ENCODE assay signal across 8 cellular contexts in the genomic region with DNA sequence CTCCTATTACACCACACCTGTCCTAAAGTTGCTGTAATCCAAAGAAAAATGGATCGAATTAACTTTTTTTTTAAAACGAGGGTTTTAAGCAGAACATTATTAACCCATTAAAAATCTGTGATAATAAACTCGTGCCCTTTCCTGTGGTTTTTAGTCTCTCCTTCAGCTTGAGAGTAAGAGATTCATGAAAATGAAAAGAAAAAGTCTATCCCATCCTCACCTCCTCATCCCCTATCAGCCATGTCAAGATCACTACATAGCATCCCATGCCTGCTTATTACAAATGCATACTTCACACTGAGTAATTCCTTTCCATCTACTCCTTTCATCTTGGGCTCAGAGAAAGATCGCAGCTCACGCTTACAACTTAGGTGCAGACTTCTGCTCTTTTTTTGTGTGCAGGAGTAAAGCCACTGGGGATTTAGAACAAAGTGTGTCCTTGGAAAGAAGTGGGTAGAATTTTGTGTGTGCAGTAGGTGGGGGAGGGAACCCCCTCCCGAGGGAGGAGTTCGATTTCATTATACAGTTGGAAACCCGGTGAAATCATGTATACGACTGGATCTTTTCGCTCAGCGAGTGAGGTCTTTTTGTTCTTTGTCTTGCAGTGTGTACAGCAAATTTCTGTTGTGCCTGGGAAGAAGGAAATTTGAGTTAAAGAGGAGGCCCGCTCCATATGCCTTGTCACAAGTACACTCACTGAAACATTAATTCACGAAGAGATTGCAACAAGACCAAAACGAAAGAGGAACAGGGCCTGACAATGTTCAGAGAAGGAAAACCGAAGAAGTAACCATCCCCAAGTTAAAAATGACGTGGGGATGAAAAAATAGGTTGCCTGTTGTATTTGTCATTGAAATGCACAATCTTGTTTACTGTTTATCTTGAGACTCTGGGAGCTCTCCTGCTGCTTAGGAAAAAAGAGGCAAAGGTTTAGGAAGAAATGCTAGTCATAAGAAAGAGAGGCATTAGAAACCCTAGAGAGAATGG.
DNase-seq lines count a peak whose midpoint lies in the region; ATAC-seq and TF ChIP-seq lines count a peak whose summit lies in the region.

No MANE protein-coding gene starts in this region.

- DNase-seq in ELR (ENCODE audit: low read depth) (peak; percentile 36), NCI-H2171 (lab: John Stamatoyannopoulos, UW) (peak; percentile 93), brain microvascular endothelial cell (no peak), G401 (ENCODE audit: low spot score) (no peak), adrenal gland (no peak), H4 (ENCODE audit: low spot score) (no peak)

- 65 to 73% (median 66%) methylated on average over 16 of the region's 16 CpGs for WGBS in adrenal gland, 4 donors

- H3K79me2 ChIP-seq in neural cell (replicated peaks; ENCODE audit: insufficient read depth, low read length): no peaks in the 10 kb centered on the region

- in situ Hi-C loops in brain microvascular endothelial cell (cut with HindIII; ENCODE audit: low pct_ligation_motif_present, low sequenced_read_pairs): no loop called here
- in situ Hi-C loops in G401 (cut with HindIII; ENCODE audit: low sequenced_read_pairs): no loop called here

- H3K9me3 ChIP-seq in neural cell (ENCODE audit: low read length) (no peaks in the 10 kb centered on the region), adrenal gland (replicated peaks in 1 of 3) (no peaks in the 10 kb centered on the region)

- peak overlapping the region; percentile 67 for H3K9ac ChIP-seq in neural cell (ENCODE audit: low read length)

- TF ChIP-seq CTCF in brain microvascular endothelial cell (IDR thresholded peaks at IDR 0.05; ENCODE audit: low read depth, low read length, missing control alignments) (no peak), neural cell (IDR thresholded peaks at IDR 0.05; ENCODE audit: poor library complexity, severe bottlenecking) (no peak), adrenal gland (IDR thresholded peaks at IDR 0.05) (no peak)

- H3K27ac ChIP-seq in brain microvascular endothelial cell (no peak overlapping the region), neural cell (ENCODE audit: low read length) (peak overlapping the region; percentile 84), adrenal gland (peak overlapping the region in 1 of 5 donors; percentile 41)

- peak; percentile 28 for TF ChIP-seq EP300 in neural cell (conservative IDR thresholded peaks at IDR 0.05; ENCODE audit: poor library complexity, severe bottlenecking)

- H3K9me2 ChIP-seq in neural cell (ENCODE audit: insufficient read depth, low read length): no peaks in the 10 kb centered on the region

- peak; percentile 42 for ATAC-seq in GM21825 (IDR thresholded peaks at IDR 0.05; ENCODE audit: unreplicated experiment)

- peaks cover 17% of the 10 kb centered on the region for H3F3A ChIP-seq in neural cell (ENCODE audit: insufficient read depth, low read length, poor library complexity, severe bottlenecking)

- no peak for TF ChIP-seq POLR2A in adrenal gland (IDR thresholded peaks at IDR 0.05)

- H3K36me3 ChIP-seq in brain microvascular endothelial cell (replicated peaks) (no peaks in the 10 kb centered on the region), neural cell (ENCODE audit: insufficient read depth, low read length) (no peaks in the 10 kb centered on the region), adrenal gland (replicated peaks in 1 of 2) (no peaks in the 10 kb centered on the region)

- intact Hi-C loops in adrenal gland (cut with DNase I): no loop called here

- peak overlapping the region; percentile 10 for H3K4me3 ChIP-seq in brain microvascular endothelial cell (ENCODE audit: low read depth, low read length)
- H3K4me3 ChIP-seq in neural cell (ENCODE audit: low read length): peak overlapping the region; percentile 57
- no peak overlapping the region for H3K4me3 ChIP-seq in adrenal gland

- peaks cover 0 to 16% of the 10 kb centered on the region in 2 donors for H3K4me1 ChIP-seq in adrenal gland (replicated peaks in 1 of 2)

- TF ChIP-seq RAD21 in neural cell (conservative IDR thresholded peaks at IDR 0.05): peak; percentile 17

- H3K4me2 ChIP-seq in neural cell (ENCODE audit: low read length): peak overlapping the region; percentile 67

- H3K27me3 ChIP-seq in brain microvascular endothelial cell (replicated peaks) (no peaks in the 10 kb centered on the region), neural cell (ENCODE audit: insufficient read depth, low read depth, low read length) (no peaks in the 10 kb centered on the region), adrenal gland (no peaks in the 10 kb centered on the region)

- no peaks in the 10 kb centered on the region for H4K20me1 ChIP-seq in neural cell (ENCODE audit: insufficient read depth)

- peak overlapping the region; percentile 31 for H2AFZ ChIP-seq in neural cell (ENCODE audit: low read depth, low read length)

TF ChIP-seq in neural cell, 6 proteins besides CTCF, POLR2A, EP300 and RAD21:
- TF ChIP-seq POLR2AphosphoS5 (IDR thresholded peaks at IDR 0.05) (peak; percentile 49), EZH2 (IDR thresholded peaks at IDR 0.05; ENCODE audit: borderline replicate concordance, insufficient read depth, low read length, poor library complexity, severe bottlenecking) (no peak), SMC3 (conservative IDR thresholded peaks at IDR 0.05; ENCODE audit: poor library complexity) (no peak), TAF1 (IDR thresholded peaks at IDR 0.05; ENCODE audit: low read depth) (peak; percentile 15), MXI1 (conservative IDR thresholded peaks at IDR 0.05; ENCODE audit: poor library complexity, severe bottlenecking) (no peak)
- TF ChIP-seq, protein P1, sequence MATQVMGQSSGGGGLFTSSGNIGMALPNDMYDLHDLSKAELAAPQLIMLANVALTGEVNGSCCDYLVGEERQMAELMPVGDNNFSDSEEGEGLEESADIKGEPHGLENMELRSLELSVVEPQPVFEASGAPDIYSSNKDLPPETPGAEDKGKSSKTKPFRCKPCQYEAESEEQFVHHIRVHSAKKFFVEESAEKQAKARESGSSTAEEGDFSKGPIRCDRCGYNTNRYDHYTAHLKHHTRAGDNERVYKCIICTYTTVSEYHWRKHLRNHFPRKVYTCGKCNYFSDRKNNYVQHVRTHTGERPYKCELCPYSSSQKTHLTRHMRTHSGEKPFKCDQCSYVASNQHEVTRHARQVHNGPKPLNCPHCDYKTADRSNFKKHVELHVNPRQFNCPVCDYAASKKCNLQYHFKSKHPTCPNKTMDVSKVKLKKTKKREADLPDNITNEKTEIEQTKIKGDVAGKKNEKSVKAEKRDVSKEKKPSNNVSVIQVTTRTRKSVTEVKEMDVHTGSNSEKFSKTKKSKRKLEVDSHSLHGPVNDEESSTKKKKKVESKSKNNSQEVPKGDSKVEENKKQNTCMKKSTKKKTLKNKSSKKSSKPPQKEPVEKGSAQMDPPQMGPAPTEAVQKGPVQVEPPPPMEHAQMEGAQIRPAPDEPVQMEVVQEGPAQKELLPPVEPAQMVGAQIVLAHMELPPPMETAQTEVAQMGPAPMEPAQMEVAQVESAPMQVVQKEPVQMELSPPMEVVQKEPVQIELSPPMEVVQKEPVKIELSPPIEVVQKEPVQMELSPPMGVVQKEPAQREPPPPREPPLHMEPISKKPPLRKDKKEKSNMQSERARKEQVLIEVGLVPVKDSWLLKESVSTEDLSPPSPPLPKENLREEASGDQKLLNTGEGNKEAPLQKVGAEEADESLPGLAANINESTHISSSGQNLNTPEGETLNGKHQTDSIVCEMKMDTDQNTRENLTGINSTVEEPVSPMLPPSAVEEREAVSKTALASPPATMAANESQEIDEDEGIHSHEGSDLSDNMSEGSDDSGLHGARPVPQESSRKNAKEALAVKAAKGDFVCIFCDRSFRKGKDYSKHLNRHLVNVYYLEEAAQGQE (IDR thresholded peaks at IDR 0.05; ENCODE audit: borderline replicate concordance): peak; percentile 36

Comparison
In these comparisons a context has a peak if more than half of its experiments do, and no peak if none do; other contexts are left out.
1. DNase-seq: peak in ELR (single experiment) and NCI-H2171 (single experiment); none in brain microvascular endothelial cell (single experiment), G401 (single experiment), adrenal gland (0 of 7) and H4 (single experiment).
2. H3K4me3 ChIP-seq: peak in brain microvascular endothelial cell (single experiment) and neural cell (single experiment); none in adrenal gland (0 of 4).